12 cellular contexts compared by ENCODE assay signal in the genomic region with DNA sequence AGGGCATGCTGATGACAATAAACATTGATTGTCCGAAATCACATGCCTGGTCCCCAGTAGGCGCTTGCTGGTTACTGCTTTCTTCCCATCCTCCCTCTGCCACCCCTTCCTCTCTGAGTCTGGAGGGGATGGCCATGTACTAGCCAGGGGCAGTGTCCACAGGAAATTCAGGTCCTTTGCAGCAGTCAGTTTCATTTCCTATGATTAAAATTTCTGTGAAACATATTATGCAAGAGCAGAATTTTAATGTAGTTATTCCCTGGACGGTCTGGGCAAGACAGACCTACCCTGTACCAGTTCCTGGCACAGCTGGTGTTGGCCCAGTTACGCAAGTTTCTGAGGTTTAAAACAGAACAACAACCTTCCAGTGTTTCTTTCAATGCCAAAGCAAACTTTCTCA. TPM values are rescaled to one million over a fixed set of nuclear protein-coding genes. Genes with fewer than 3 reads are reported as not detected.
DNase-seq lines count a peak whose midpoint lies in the region; ATAC-seq and TF ChIP-seq lines count a peak whose summit lies in the region.
"Had no signal": no experiment of that assay in that cellular context is flagged by ENCODE, and none has a peak within 500 bp of the region (broad histone marks: within the 10 kb centered on the region; RNA-seq: fewer than 3 reads in every experiment).

No MANE protein-coding gene starts in this region.

- no peaks in the 10 kb centered on the region for H3K9me3 ChIP-seq in tibial artery

- no peak overlapping the region for H3K27ac Mint-ChIP-seq in activated CD4-positive, alpha-beta T cell treated with anti-CD3 and anti-CD28 coated beads, Interleukin-2, amount 10 ng/mL, durations not matched to agents 7 days and 5 days
- H3K27ac Mint-ChIP-seq: activated CD8-positive, alpha-beta T cell treated with anti-CD3 and anti-CD28 coated beads, Interleukin-2, amount 10 ng/mL, durations not matched to agents 7 days and 5 days; activated naive CD8-positive, alpha-beta T cell treated with anti-CD3 and anti-CD28 coated beads for 36 hours; progenitor cell of endocrine pancreas had no signal

- POLR2A ChIA-PET in RWPE1 (lab: Yijun Ruan, JAX; ENCODE audit: low non-redundant PET), result no interaction called here
- POLR2A ChIA-PET in activated CD4-positive, alpha-beta T cell treated with anti-CD3 and anti-CD28 coated beads, Interleukin-2, amount 10 ng/mL, durations not matched to agents 7 days and 5 days (lab: Charles Lee), result no interaction called here

- H3K27ac ChIP-seq in RWPE1 (peak overlapping the region; percentile 67), dorsolateral prefrontal cortex (peak overlapping the region in 38 of 59 donors; percentile 0 to 81 (median 59)), tibial artery (peak overlapping the region; percentile 46 to 55)
- H3K27ac ChIP-seq: epithelial cell of prostate had no signal

- H3K27me3 ChIP-seq in dorsolateral prefrontal cortex, result peaks cover 0 to 4% (median 0%) of the 10 kb centered on the region in 45 donors
- no peaks in the 10 kb centered on the region for H3K27me3 ChIP-seq in tibial artery

- intact Hi-C loops in dorsolateral prefrontal cortex (cut with DNase I) (no loop called here), tibial artery (cut with DNase I; ENCODE audit: low total_unique reads) (no loop called here)

- H3K4me3 ChIP-seq in dorsolateral prefrontal cortex, result peak overlapping the region in 7 of 59 donors; percentile 1 to 35 (median 22)
- peak overlapping the region in 1 of 2 donors; percentile 3 for H3K4me3 ChIP-seq in tibial artery

- H3K27me3 Mint-ChIP-seq in activated CD4-positive, alpha-beta T cell treated with anti-CD3 and anti-CD28 coated beads, Interleukin-2, amount 10 ng/mL, durations not matched to agents 7 days and 5 days, result peaks cover 3% of the 10 kb centered on the region
- H3K27me3 Mint-ChIP-seq: activated naive CD8-positive, alpha-beta T cell treated with anti-CD3 and anti-CD28 coated beads for 36 hours had no signal

- DNase-seq in RWPE1 (ENCODE audit: low spot score) (no peak), dorsolateral prefrontal cortex (peak in 2 of 10 donors; percentile 43 to 51), midbrain (lab: John Stamatoyannopoulos, UW) (peak; percentile 57), tibial artery (peak; percentile 89 to 93), NCI-H1105 (lab: John Stamatoyannopoulos, UW) (no peak)
- DNase-seq in NK-92 treated with Interleukin-12 subunit alpha and Interleukin-12 subunit beta, amount 100 ng/mL, for 24 hours (lab: John Stamatoyannopoulos, UW), result no peak
- no peak for DNase-seq in activated CD4-positive, alpha-beta T cell treated with anti-CD3 and anti-CD28 coated beads, Interleukin-2, amount 10 ng/mL, durations not matched to agents 7 days and 5 days
- DNase-seq: activated CD8-positive, alpha-beta T cell treated with anti-CD3 and anti-CD28 coated beads, Interleukin-2, amount 10 ng/mL, durations not matched to agents 7 days and 5 days; activated naive CD8-positive, alpha-beta T cell treated with anti-CD3 and anti-CD28 coated beads for 36 hours had no signal

- no peak for ATAC-seq in GM18517 (IDR thresholded peaks at IDR 0.05; ENCODE audit: unreplicated experiment)
- ATAC-seq: activated CD8-positive, alpha-beta T cell treated with anti-CD3 and anti-CD28 coated beads, Interleukin-2, amount 10 ng/mL, durations not matched to agents 7 days and 5 days had no signal

- H3K36me3 ChIP-seq in tibial artery, result no peaks in the 10 kb centered on the region

- H3K4me3 Mint-ChIP-seq in activated CD4-positive, alpha-beta T cell treated with anti-CD3 and anti-CD28 coated beads, Interleukin-2, amount 10 ng/mL, durations not matched to agents 7 days and 5 days, result no peak overlapping the region
- H3K4me3 Mint-ChIP-seq: activated CD8-positive, alpha-beta T cell treated with anti-CD3 and anti-CD28 coated beads, Interleukin-2, amount 10 ng/mL, durations not matched to agents 7 days and 5 days; activated naive CD8-positive, alpha-beta T cell treated with anti-CD3 and anti-CD28 coated beads for 36 hours had no signal

- TF ChIP-seq CTCF in RWPE1 (conservative IDR thresholded peaks at IDR 0.05; ENCODE audit: low read depth) (no peak), dorsolateral prefrontal cortex (IDR thresholded peaks at IDR 0.05 in 54 of 56, conservative IDR thresholded peaks at IDR 0.05 in 2 of 56; ENCODE audit: low read depth in 1 of 56, partially characterized antibody in 56 of 56) (no peak), tibial artery (IDR thresholded peaks at IDR 0.05) (no peak)

- CTCF ChIA-PET in RWPE1 (lab: Yijun Ruan, JAX), result no interaction called here
- CTCF ChIA-PET in activated CD4-positive, alpha-beta T cell treated with anti-CD3 and anti-CD28 coated beads, Interleukin-2, amount 10 ng/mL, durations not matched to agents 7 days and 5 days (lab: Charles Lee), result interaction anchor here (0.5 to 0.6 kb wide), 2 partner anchors 13 to 509 kb away, joined by 4 to 6 read pairs; no protein-coding TSS in a partner anchor

- no peaks in the 10 kb centered on the region for H3K9me3 Mint-ChIP-seq in activated CD4-positive, alpha-beta T cell treated with anti-CD3 and anti-CD28 coated beads, Interleukin-2, amount 10 ng/mL, durations not matched to agents 7 days and 5 days
- H3K9me3 Mint-ChIP-seq: activated naive CD8-positive, alpha-beta T cell treated with anti-CD3 and anti-CD28 coated beads for 36 hours had no signal

- peaks cover 0 to 50% (median 25%) of the 10 kb centered on the region in 4 donors for H3K4me1 ChIP-seq in tibial artery

- H3K36me3 Mint-ChIP-seq in activated CD4-positive, alpha-beta T cell treated with anti-CD3 and anti-CD28 coated beads, Interleukin-2, amount 10 ng/mL, durations not matched to agents 7 days and 5 days (ENCODE audit: low read depth), result no peaks in the 10 kb centered on the region
- H3K36me3 Mint-ChIP-seq: activated naive CD8-positive, alpha-beta T cell treated with anti-CD3 and anti-CD28 coated beads for 36 hours had no signal

- H3K4me1 Mint-ChIP-seq in activated CD4-positive, alpha-beta T cell treated with anti-CD3 and anti-CD28 coated beads, Interleukin-2, amount 10 ng/mL, durations not matched to agents 7 days and 5 days, result peaks cover 21% of the 10 kb centered on the region

RNA-seq across cellular contexts. Expression of a gene that starts 28.2 kb away (rescaled TPM):
- total RNA-seq in dorsolateral prefrontal cortex, result 10 to 100 TPM in 73 of 120 experiments, 1 to 10 TPM in 47; 1.9 to 39.1 (median 11.7) TPM
- 1 to 10 TPM in 1 of 2 experiments, under 1 TPM in 1; 0.97 to 2.0 TPM for total RNA-seq in activated CD4-positive, alpha-beta T cell treated with anti-CD3 and anti-CD28 coated beads, Interleukin-2, amount 10 ng/mL, durations not matched to agents 7 days and 5 days

Comparison
In these comparisons a context has a peak if more than half of its experiments do, and no peak if none do; other contexts are left out.
1. DNase-seq: peak in midbrain (single experiment) and tibial artery (2 of 2); none in RWPE1 (single experiment), NCI-H1105 (single experiment), NK-92 treated with Interleukin-12 subunit alpha and Interleukin-12 subunit beta, amount 100 ng/mL, for 24 hours (single experiment) and activated CD4-positive, alpha-beta T cell treated with anti-CD3 and anti-CD28 coated beads, Interleukin-2, amount 10 ng/mL, durations not matched to agents 7 days and 5 days (single experiment).
2. Peak in every context shown above with its lines, with median percentiles within 50 percentile points of each other: H3K27ac ChIP-seq.